15 cellular contexts compared by ENCODE assay signal in the genomic region with DNA sequence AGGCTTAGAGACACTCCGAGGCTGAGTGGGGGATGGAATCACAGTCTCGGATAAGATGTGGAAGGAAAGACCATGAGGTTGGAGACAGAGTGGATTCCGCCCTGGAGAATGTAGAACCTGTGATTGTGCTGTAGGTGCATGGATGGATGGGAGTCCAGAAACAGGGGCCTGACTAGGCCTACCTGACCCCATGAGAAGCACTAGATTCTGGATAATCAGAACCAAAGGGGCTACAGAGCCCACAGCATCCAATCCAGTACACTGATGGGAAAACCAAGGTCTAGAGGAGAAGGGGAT. TPM values are rescaled to one million over a fixed set of nuclear protein-coding genes. Genes with fewer than 3 reads are reported as not detected.
"Had no signal": no experiment of that assay in that cellular context is flagged by ENCODE, and none has a peak within 500 bp of the region (broad histone marks: within the 10 kb centered on the region; RNA-seq: fewer than 3 reads in every experiment).

No MANE protein-coding gene starts in this region.

- H3K9me3 ChIP-seq: prostate gland, upper lobe of left lung had no signal

- H3K27ac ChIP-seq: prostate gland, SK-N-MC, upper lobe of left lung had no signal

- ATAC-seq: activated CD4-positive, CD25-positive, alpha-beta regulatory T cell treated with anti-CD3 and anti-CD28 coated beads, Interleukin-2, amount 50 U/mL, for 24 hours; natural killer cell treated with Interleukin-12 subunit alpha and Interleukin-12 subunit beta and Interleukin-15 and Interleukin-18, amount 100 ng/mL, for 72 hours had no signal

- H3K4me1 ChIP-seq: prostate gland had no signal

- H3K36me3 ChIP-seq: prostate gland, upper lobe of left lung had no signal

- H3K4me3 ChIP-seq: prostate gland, SK-N-MC, upper lobe of left lung had no signal

- DNase-seq: activated CD4-positive, alpha-beta T cell treated with anti-CD3 and anti-CD28 coated beads, Interleukin-2, amount 50 U/mL, for 1 hour; activated CD8-positive, alpha-beta memory T cell treated with anti-CD3 and anti-CD28 coated beads for 24 hours; activated gamma-delta T cell treated with Interleukin-2 at 50 U/mL for 16 hours; amniotic stem cell; effector CD8-positive, alpha-beta T cell; head of caudate nucleus; stimulated activated CD4-positive, alpha-beta T cell treated with anti-CD3 and anti-CD28 coated beads, Interleukin-12 subunit alpha, Interleukin-12 subunit beta, amount 100 ng/mL, for 4 hours; stimulated activated CD4-positive, alpha-beta T cell treated with anti-CD3 and anti-CD28 coated beads, Interleukin-2, amount 100 ng/mL, for 24 hours; substantia nigra; upper lobe of left lung had no signal

- H3K27me3 ChIP-seq: upper lobe of left lung had no signal

RNA-seq across cellular contexts. Expression of a gene that starts 43.6 kb away (rescaled TPM):
- total RNA-seq: frontal cortex had no signal
